In genomic region chr11:102452461-102453285, GRCh38 we compare ENCODE assay signal across 1 cellular context.
TF ChIP-seq lines count a peak whose summit lies in the region.

TMEM123 (minus strand) TSS chr11:102452765; CDS start chr11:102452623, 142 bp downstream.

TF ChIP-seq in HepG2, 621 proteins besides CTCF, POLR2A, EP300 and RAD21 (continued from another document and continues in another):
- TF ChIP-seq ZNF335 (CRISPR knock-in tag; IDR thresholded peaks at IDR 0.05) (no peak), FOXK2 (IDR thresholded peaks at IDR 0.05) (no peak), MXD3 (CRISPR knock-in tag; IDR thresholded peaks at IDR 0.05) (peak; percentile 81), ZNF275 (CRISPR knock-in tag; IDR thresholded peaks at IDR 0.05; ENCODE audit: borderline replicate concordance) (no peak), ELF4 (CRISPR knock-in tag; IDR thresholded peaks at IDR 0.05; ENCODE audit: borderline replicate concordance) (0 out of 2 replicates have a peak, but pooled peaks have one; percentile 41), ZBTB8A (CRISPR knock-in tag; IDR thresholded peaks at IDR 0.05; ENCODE audit: borderline replicate concordance, low read depth) (no peak; the same call in 1 of the 2 replicates), ZBTB46 (CRISPR knock-in tag; IDR thresholded peaks at IDR 0.05; ENCODE audit: borderline replicate concordance) (no peak), MYC (CRISPR knock-in tag; IDR thresholded peaks at IDR 0.05; ENCODE audit: borderline replicate concordance) (peak; percentile 81), REL (CRISPR knock-in tag; conservative IDR thresholded peaks at IDR 0.05) (peak; percentile 88), ZNF547 (CRISPR knock-in tag; IDR thresholded peaks at IDR 0.05) (0 out of 2 replicates have a peak, but pooled peaks have one; percentile 37), SP2 (CRISPR knock-in tag; IDR thresholded peaks at IDR 0.05) (no peak), BRF2 (CRISPR knock-in tag; IDR thresholded peaks at IDR 0.05) (peak; percentile 77), ZNF124 (CRISPR knock-in tag; IDR thresholded peaks at IDR 0.05) (0 out of 2 replicates have a peak, but pooled peaks have one; percentile 33), ELF1 (CRISPR knock-in tag; IDR thresholded peaks at IDR 0.05) (no peak), ZNF687 (CRISPR knock-in tag; IDR thresholded peaks at IDR 0.05) (peak; percentile 85), ZNF788 (CRISPR knock-in tag; IDR thresholded peaks at IDR 0.05; ENCODE audit: borderline replicate concordance) (peak; percentile 43; the same call in 1 of the 2 replicates), HIVEP1 (CRISPR knock-in tag; IDR thresholded peaks at IDR 0.05) (0 out of 2 replicates have a peak, but pooled peaks have one; percentile 4), ZNF567 (CRISPR knock-in tag; IDR thresholded peaks at IDR 0.05; ENCODE audit: borderline replicate concordance) (no peak), ASH2L (IDR thresholded peaks at IDR 0.05; ENCODE audit: insufficient read length, low read depth, low read length) (peak; percentile 74), MED1 (CRISPR knock-in tag; IDR thresholded peaks at IDR 0.05) (peak; percentile 58), HNRNPLL (IDR thresholded peaks at IDR 0.05; ENCODE audit: low read depth, low read length, poor library complexity, severe bottlenecking) (peak; percentile 97), KLF12 (CRISPR knock-in tag; IDR thresholded peaks at IDR 0.05; ENCODE audit: borderline replicate concordance) (no peak), MTERF4 (CRISPR knock-in tag; IDR thresholded peaks at IDR 0.05) (0 out of 2 replicates have a peak, but pooled peaks have one; percentile 62), SP5 (CRISPR knock-in tag; IDR thresholded peaks at IDR 0.05; ENCODE audit: borderline replicate concordance, low read depth) (peak; percentile 56; the same call in 1 of the 2 replicates), POLR2G (IDR thresholded peaks at IDR 0.05; ENCODE audit: low read depth, low read length) (peak; percentile 78), ZNF776 (CRISPR knock-in tag; IDR thresholded peaks at IDR 0.05) (peak; percentile 75; the same call in 1 of the 2 replicates), KDM1A (CRISPR knock-in tag; IDR thresholded peaks at IDR 0.05) (no peak), ZNF501 (CRISPR knock-in tag; IDR thresholded peaks at IDR 0.05) (no peak), BCL6 (CRISPR knock-in tag; IDR thresholded peaks at IDR 0.05) (peak; percentile 45; the same call in 1 of the 2 replicates), MBNL3 (CRISPR knock-in tag; conservative IDR thresholded peaks at IDR 0.05) (no peak), ZNF234 (CRISPR knock-in tag; conservative IDR thresholded peaks at IDR 0.05) (peak; percentile 80), TARDBP (CRISPR knock-in tag; IDR thresholded peaks at IDR 0.05) (peak; percentile 55), ZNF704 (CRISPR knock-in tag; IDR thresholded peaks at IDR 0.05; ENCODE audit: borderline replicate concordance) (0 out of 2 replicates have a peak, but pooled peaks have one; percentile 57), NCOA5 (CRISPR knock-in tag; IDR thresholded peaks at IDR 0.05) (no peak), ZNF761 (CRISPR knock-in tag; conservative IDR thresholded peaks at IDR 0.05) (no peak; the same call in 1 of the 2 replicates), POGZ (CRISPR knock-in tag; IDR thresholded peaks at IDR 0.05) (peak; percentile 27), SIN3B (IDR thresholded peaks at IDR 0.05; ENCODE audit: low read length) (0 out of 2 replicates have a peak, but pooled peaks have one; percentile 24), ZNF34 (CRISPR knock-in tag; IDR thresholded peaks at IDR 0.05; ENCODE audit: borderline replicate concordance) (0 out of 2 replicates have a peak, but pooled peaks have one; percentile 40), ZFP82 (CRISPR knock-in tag; IDR thresholded peaks at IDR 0.05; ENCODE audit: borderline replicate concordance) (peak; percentile 87; the same call in 1 of the 2 replicates), HOMEZ (CRISPR knock-in tag; IDR thresholded peaks at IDR 0.05; ENCODE audit: low read depth) (no peak; the same call in 1 of the 2 replicates), ZBTB42 (CRISPR knock-in tag; IDR thresholded peaks at IDR 0.05) (peak; percentile 19; the same call in 1 of the 2 replicates), EED (CRISPR knock-in tag; IDR thresholded peaks at IDR 0.05) (no peak; the same call in 1 of the 2 replicates), SMARCE1 (IDR thresholded peaks at IDR 0.05; ENCODE audit: borderline replicate concordance) (no peak), ZNF556 (CRISPR knock-in tag; IDR thresholded peaks at IDR 0.05; ENCODE audit: borderline replicate concordance) (no peak), ZNF576 (CRISPR knock-in tag; IDR thresholded peaks at IDR 0.05) (no peak), ZMYM2 (CRISPR knock-in tag; IDR thresholded peaks at IDR 0.05) (no peak), KLF16 (CRISPR knock-in tag; IDR thresholded peaks at IDR 0.05) (peak in 1 of 2 experiments; percentile 42; a peak in 1 of 4 replicates), PRDM4 (CRISPR knock-in tag; IDR thresholded peaks at IDR 0.05; ENCODE audit: borderline replicate concordance) (no peak), POLR2AphosphoS5 (IDR thresholded peaks at IDR 0.05; ENCODE audit: low read depth, low read length) (peak; percentile 78), ZNF616 (CRISPR knock-in tag; IDR thresholded peaks at IDR 0.05; ENCODE audit: low read depth) (0 out of 2 replicates have a peak, but pooled peaks have one; percentile 22)
